ENCODE assay signal across 16 cellular contexts in the genomic region with DNA sequence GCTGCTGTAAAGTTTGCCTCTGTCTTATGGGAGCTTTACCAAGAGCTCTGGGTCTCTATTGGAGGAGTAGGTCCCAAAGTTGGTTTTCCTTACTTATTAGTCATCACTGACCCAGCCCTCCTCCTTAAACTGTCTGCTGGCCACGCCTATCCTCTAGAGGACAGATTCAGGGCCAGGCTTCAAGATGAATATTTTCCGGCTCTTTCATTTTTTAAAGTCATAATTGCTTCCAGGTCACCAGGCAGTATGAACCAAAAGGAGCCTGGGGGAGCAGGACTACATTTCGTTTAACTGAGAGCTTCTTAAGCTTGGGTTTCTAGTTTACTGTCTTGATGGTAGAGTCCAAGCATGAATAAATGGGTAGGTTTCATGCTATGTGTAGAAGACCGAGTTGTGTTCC. TPM values are rescaled to one million over a fixed set of nuclear protein-coding genes. Genes with fewer than 3 reads are reported as not detected.
DNase-seq lines count a peak whose midpoint lies in the region; ATAC-seq, FAIRE-seq and TF ChIP-seq lines count a peak whose summit lies in the region.
"Had no signal": no experiment of that assay in that cellular context is flagged by ENCODE, and none has a peak within 500 bp of the region (broad histone marks: within the 10 kb centered on the region; RNA-seq: fewer than 3 reads in every experiment).

No MANE protein-coding gene starts in this region.

- peak overlapping the region; percentile 80 for H3K27ac Mint-ChIP-seq in HFFc6
- H3K27ac Mint-ChIP-seq in stimulated activated effector memory CD8-positive, alpha-beta T cell treated with anti-CD3 and anti-CD28 coated beads, Interleukin-12 subunit alpha, Interleukin-12 subunit beta, amount 100 ng/mL, for 72 hours, result no peak overlapping the region
- no peak overlapping the region for H3K27ac Mint-ChIP-seq in activated T-helper 17 cell treated with anti-CD3 and anti-CD28 coated beads, Interleukin-2, amount 50 U/mL, for 72 hours
- H3K27ac Mint-ChIP-seq: activated CD4-positive, alpha-beta memory T cell treated with anti-CD3 and anti-CD28 coated beads, Interleukin-2, amount 10 ng/mL, durations not matched to agents 7 days and 5 days had no signal

- H3K4me3 ChIP-seq in AG09309 (ENCODE audit: control insufficient read depth, low read depth, low read length), result no peak overlapping the region
- H3K4me3 ChIP-seq in bronchial epithelial cell (ENCODE audit: low read depth, low read length), result no peak overlapping the region
- no peak overlapping the region for H3K4me3 ChIP-seq in lower lobe of right lung
- H3K4me3 ChIP-seq: coronary artery had no signal

- ATAC-seq in lower lobe of right lung, result peak; percentile 49 to 68
- no peak for ATAC-seq in stimulated activated effector memory CD8-positive, alpha-beta T cell treated with anti-CD3 and anti-CD28 coated beads, Interleukin-12 subunit alpha, Interleukin-12 subunit beta, amount 100 ng/mL, for 72 hours
- no peak for ATAC-seq in HG03045 (IDR thresholded peaks at IDR 0.05; ENCODE audit: unreplicated experiment)
- no peak for ATAC-seq in activated T-helper 17 cell treated with anti-CD3 and anti-CD28 coated beads, Interleukin-2, amount 50 U/mL, for 72 hours (replicated peaks)
- ATAC-seq: stimulated activated naive CD8-positive, alpha-beta T cell treated with anti-CD3 and anti-CD28 coated beads, Interleukin-15, Interleukin-2, amounts not matched to agents 100 U/mL and 50 U/mL, for 24 hours had no signal

- DNase-seq in AG09309 (ENCODE audit: low read depth) (peak; percentile 11), HFFc6 (peak; percentile 51), bronchial epithelial cell (ENCODE audit: low read depth) (peak; percentile 25), lower lobe of right lung (no peak), NCI-H1105 (lab: John Stamatoyannopoulos, UW) (no peak)
- DNase-seq in stimulated activated effector memory CD8-positive, alpha-beta T cell treated with anti-CD3 and anti-CD28 coated beads, Interleukin-12 subunit alpha, Interleukin-12 subunit beta, amount 100 ng/mL, for 72 hours (ENCODE audit: low spot score in 2 of 2), result no peak
- DNase-seq: activated CD4-positive, alpha-beta memory T cell treated with anti-CD3 and anti-CD28 coated beads, Interleukin-2, amount 10 ng/mL, durations not matched to agents 7 days and 5 days; activated naive CD4-positive, alpha-beta T cell; head of caudate nucleus; NCI-H2081; occipital lobe; stimulated activated CD4-positive, alpha-beta T cell treated with anti-CD3 and anti-CD28 coated beads, Interleukin-2, amount 100 ng/mL, for 24 hours; stimulated activated naive CD8-positive, alpha-beta T cell treated with anti-CD3 and anti-CD28 coated beads, Interleukin-15, Interleukin-2, amounts not matched to agents 100 U/mL and 50 U/mL, for 24 hours had no signal

- no peak for FAIRE-seq in bronchial epithelial cell (lab: Jason Lieb, UNC)

- H3K27me3 ChIP-seq in bronchial epithelial cell (ENCODE audit: control insufficient read depth, insufficient read depth, low read length), result no peaks in the 10 kb centered on the region
- no peaks in the 10 kb centered on the region for H3K27me3 ChIP-seq in lower lobe of right lung (ENCODE audit: low read depth)

- H3K36me3 ChIP-seq in bronchial epithelial cell (ENCODE audit: control insufficient read depth, insufficient read depth, low read length), result no peaks in the 10 kb centered on the region
- H3K36me3 ChIP-seq in lower lobe of right lung, result no peaks in the 10 kb centered on the region

- intact Hi-C loops in lower lobe of right lung (cut with DNase I), result no loop called here

- no peaks in the 10 kb centered on the region for H3K9me3 ChIP-seq in lower lobe of right lung

- H3K36me3 Mint-ChIP-seq in HFFc6 (ENCODE audit: low read depth), result no peaks in the 10 kb centered on the region
- peaks cover 23% of the 10 kb centered on the region for H3K36me3 Mint-ChIP-seq in stimulated activated effector memory CD8-positive, alpha-beta T cell treated with anti-CD3 and anti-CD28 coated beads, Interleukin-12 subunit alpha, Interleukin-12 subunit beta, amount 100 ng/mL, for 72 hours
- peaks cover 19% of the 10 kb centered on the region for H3K36me3 Mint-ChIP-seq in activated T-helper 17 cell treated with anti-CD3 and anti-CD28 coated beads, Interleukin-2, amount 50 U/mL, for 72 hours (ENCODE audit: low read depth)

- TF ChIP-seq CTCF in AG09309 (IDR thresholded peaks at IDR 0.05; ENCODE audit: control insufficient read depth, insufficient read depth, low read depth, low read length, missing control alignments), result no peak
- TF ChIP-seq CTCF in HFFc6 (IDR thresholded peaks at IDR 0.05), result no peak
- TF ChIP-seq CTCF in bronchial epithelial cell (IDR thresholded peaks at IDR 0.05; ENCODE audit: insufficient read depth, low read length, severe bottlenecking), result no peak
- TF ChIP-seq CTCF in lower lobe of right lung (IDR thresholded peaks at IDR 0.05), result no peak

- H3K4me1 ChIP-seq in lower lobe of right lung, result no peaks in the 10 kb centered on the region

- H3K27me3 Mint-ChIP-seq in HFFc6 (ENCODE audit: insufficient read depth), result no peaks in the 10 kb centered on the region; the same call in none of the 2 replicates
- no peaks in the 10 kb centered on the region for H3K27me3 Mint-ChIP-seq in activated T-helper 17 cell treated with anti-CD3 and anti-CD28 coated beads, Interleukin-2, amount 50 U/mL, for 72 hours
- H3K27me3 Mint-ChIP-seq: activated CD4-positive, alpha-beta memory T cell treated with anti-CD3 and anti-CD28 coated beads, Interleukin-2, amount 10 ng/mL, durations not matched to agents 7 days and 5 days had no signal

- no peak overlapping the region for H3K27ac ChIP-seq in lower lobe of right lung

- H3K9me3 Mint-ChIP-seq in HFFc6, result no peaks in the 10 kb centered on the region
- H3K9me3 Mint-ChIP-seq in stimulated activated effector memory CD8-positive, alpha-beta T cell treated with anti-CD3 and anti-CD28 coated beads, Interleukin-12 subunit alpha, Interleukin-12 subunit beta, amount 100 ng/mL, for 72 hours, result no peaks in the 10 kb centered on the region
- no peaks in the 10 kb centered on the region for H3K9me3 Mint-ChIP-seq in activated T-helper 17 cell treated with anti-CD3 and anti-CD28 coated beads, Interleukin-2, amount 50 U/mL, for 72 hours
- H3K9me3 Mint-ChIP-seq: activated CD4-positive, alpha-beta memory T cell treated with anti-CD3 and anti-CD28 coated beads, Interleukin-2, amount 10 ng/mL, durations not matched to agents 7 days and 5 days had no signal

- peak overlapping the region; percentile 51; the same call in 1 of the 2 replicates for H3K4me3 Mint-ChIP-seq in HFFc6
- no peak overlapping the region for H3K4me3 Mint-ChIP-seq in stimulated activated effector memory CD8-positive, alpha-beta T cell treated with anti-CD3 and anti-CD28 coated beads, Interleukin-12 subunit alpha, Interleukin-12 subunit beta, amount 100 ng/mL, for 72 hours
- H3K4me3 Mint-ChIP-seq in activated T-helper 17 cell treated with anti-CD3 and anti-CD28 coated beads, Interleukin-2, amount 50 U/mL, for 72 hours, result no peak overlapping the region
- H3K4me3 Mint-ChIP-seq: activated CD4-positive, alpha-beta memory T cell treated with anti-CD3 and anti-CD28 coated beads, Interleukin-2, amount 10 ng/mL, durations not matched to agents 7 days and 5 days had no signal

- peaks cover 11% of the 10 kb centered on the region for H3K4me1 Mint-ChIP-seq in HFFc6 (ENCODE audit: low read depth)
- H3K4me1 Mint-ChIP-seq in stimulated activated effector memory CD8-positive, alpha-beta T cell treated with anti-CD3 and anti-CD28 coated beads, Interleukin-12 subunit alpha, Interleukin-12 subunit beta, amount 100 ng/mL, for 72 hours, result peaks cover 1% of the 10 kb centered on the region
- peaks cover 5% of the 10 kb centered on the region for H3K4me1 Mint-ChIP-seq in activated T-helper 17 cell treated with anti-CD3 and anti-CD28 coated beads, Interleukin-2, amount 50 U/mL, for 72 hours
- H3K4me1 Mint-ChIP-seq: activated CD4-positive, alpha-beta memory T cell treated with anti-CD3 and anti-CD28 coated beads, Interleukin-2, amount 10 ng/mL, durations not matched to agents 7 days and 5 days had no signal

RNA-seq across cellular contexts. Expression of gene BCORL1, which starts 13.7 kb away (rescaled TPM):
- total RNA-seq in HFFc6 (2021; fragmentation: NEBNext Ultra II Directional; extraction: Animal tissue kit (Norgen Biotek cat#: 25700)), result 10 to 100 TPM; 13.3 to 18.3 (median 14.8) TPM
- total RNA-seq in bronchial epithelial cell, result 1.1 and 1.4 TPM in 2 replicates
- total RNA-seq in lower lobe of right lung, result 13.6 TPM
- total RNA-seq in activated T-helper 17 cell treated with anti-CD3 and anti-CD28 coated beads, Interleukin-2, amount 50 U/mL, for 72 hours, result 10 to 100 TPM in 1 of 2 donors, 1 to 10 TPM in 1; 8.4 to 11.7 TPM

Comparison
In these comparisons a context has a peak if more than half of its experiments do, and no peak if none do; other contexts are left out.
1. DNase-seq: peak in AG09309 (single experiment), HFFc6 (single experiment) and bronchial epithelial cell (single experiment); none in lower lobe of right lung (single experiment), stimulated activated effector memory CD8-positive, alpha-beta T cell treated with anti-CD3 and anti-CD28 coated beads, Interleukin-12 subunit alpha, Interleukin-12 subunit beta, amount 100 ng/mL, for 72 hours (0 of 2) and NCI-H1105 (single experiment).
2. ATAC-seq: peak in lower lobe of right lung (2 of 2); none in stimulated activated effector memory CD8-positive, alpha-beta T cell treated with anti-CD3 and anti-CD28 coated beads, Interleukin-12 subunit alpha, Interleukin-12 subunit beta, amount 100 ng/mL, for 72 hours (single experiment), HG03045 (single experiment) and activated T-helper 17 cell treated with anti-CD3 and anti-CD28 coated beads, Interleukin-2, amount 50 U/mL, for 72 hours (single experiment).